28 cellular contexts compared by ENCODE assay signal in the genomic region with DNA sequence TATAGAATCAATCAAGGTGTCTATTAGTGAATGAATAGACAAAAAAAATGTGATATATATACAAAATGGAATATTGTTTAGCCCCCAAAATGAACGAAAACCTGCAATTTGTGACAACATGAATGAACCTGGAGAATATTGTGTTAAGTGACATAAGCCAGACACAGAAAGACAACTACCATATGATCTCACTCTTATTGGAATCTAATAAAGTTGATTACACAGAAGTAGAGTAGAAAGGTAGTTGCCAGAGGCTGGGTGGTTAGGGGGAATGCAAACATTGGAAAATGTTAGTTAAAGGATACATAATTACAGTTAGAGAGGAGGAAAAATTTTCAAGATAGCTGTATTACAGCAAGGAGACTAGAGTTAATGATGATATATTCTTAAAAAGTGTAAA.
"Had no signal": no experiment of that assay in that cellular context is flagged by ENCODE, and none has a peak within 500 bp of the region (broad histone marks: within the 10 kb centered on the region; RNA-seq: fewer than 3 reads in every experiment).

No MANE protein-coding gene starts in this region.

- DNase-seq: colonic mucosa; cortex of kidney; dermis blood vessel endothelial cell; dorsolateral prefrontal cortex; effector CD4-positive, alpha-beta T cell; effector CD8-positive, alpha-beta T cell; effector memory CD4-positive, alpha-beta T cell; effector memory CD8-positive, alpha-beta T cell; endodermal cell; erythroblast; esophagus squamous epithelium; foreskin fibroblast; foreskin keratinocyte; foreskin melanocyte; gastrocnemius medialis; glutamatergic neuron; head of caudate nucleus; heart left ventricle; heart right ventricle had no signal

- H3K4me3 ChIP-seq: colonic mucosa, coronary artery, dorsolateral prefrontal cortex, esophagus muscularis mucosa, esophagus squamous epithelium, gastrocnemius medialis, gastroesophageal sphincter, heart left ventricle, heart right ventricle had no signal

- H3K4me1 ChIP-seq: colonic mucosa, esophagus muscularis mucosa, esophagus squamous epithelium, foreskin keratinocyte, gastrocnemius medialis, gastroesophageal sphincter, heart left ventricle, heart right ventricle had no signal

- FAIRE-seq: colon, endometrium, endothelial cell of umbilical vein, frontal cortex had no signal

- H3K9me3 ChIP-seq: colonic mucosa, esophagus squamous epithelium, gastrocnemius medialis had no signal

- H3K27me3 ChIP-seq: colonic mucosa, dorsolateral prefrontal cortex, esophagus muscularis mucosa, esophagus squamous epithelium, foreskin keratinocyte, gastrocnemius medialis, gastroesophageal sphincter, heart left ventricle, heart right ventricle had no signal

- ATAC-seq: effector memory CD8-positive, alpha-beta T cell; esophagus mucosa; foreskin keratinocyte; gastrocnemius medialis; gastroesophageal sphincter; heart left ventricle; heart right ventricle had no signal

- H3K36me3 ChIP-seq: colonic mucosa, esophagus muscularis mucosa, esophagus squamous epithelium, gastrocnemius medialis, gastroesophageal sphincter, heart left ventricle, heart right ventricle had no signal

- H3K27ac ChIP-seq: colonic mucosa, coronary artery, dorsolateral prefrontal cortex, epithelial cell of prostate, esophagus muscularis mucosa, esophagus squamous epithelium, foreskin keratinocyte, gastrocnemius medialis, gastroesophageal sphincter, heart left ventricle, heart right ventricle had no signal
